8 cellular contexts compared by ENCODE assay signal in the genomic region with DNA sequence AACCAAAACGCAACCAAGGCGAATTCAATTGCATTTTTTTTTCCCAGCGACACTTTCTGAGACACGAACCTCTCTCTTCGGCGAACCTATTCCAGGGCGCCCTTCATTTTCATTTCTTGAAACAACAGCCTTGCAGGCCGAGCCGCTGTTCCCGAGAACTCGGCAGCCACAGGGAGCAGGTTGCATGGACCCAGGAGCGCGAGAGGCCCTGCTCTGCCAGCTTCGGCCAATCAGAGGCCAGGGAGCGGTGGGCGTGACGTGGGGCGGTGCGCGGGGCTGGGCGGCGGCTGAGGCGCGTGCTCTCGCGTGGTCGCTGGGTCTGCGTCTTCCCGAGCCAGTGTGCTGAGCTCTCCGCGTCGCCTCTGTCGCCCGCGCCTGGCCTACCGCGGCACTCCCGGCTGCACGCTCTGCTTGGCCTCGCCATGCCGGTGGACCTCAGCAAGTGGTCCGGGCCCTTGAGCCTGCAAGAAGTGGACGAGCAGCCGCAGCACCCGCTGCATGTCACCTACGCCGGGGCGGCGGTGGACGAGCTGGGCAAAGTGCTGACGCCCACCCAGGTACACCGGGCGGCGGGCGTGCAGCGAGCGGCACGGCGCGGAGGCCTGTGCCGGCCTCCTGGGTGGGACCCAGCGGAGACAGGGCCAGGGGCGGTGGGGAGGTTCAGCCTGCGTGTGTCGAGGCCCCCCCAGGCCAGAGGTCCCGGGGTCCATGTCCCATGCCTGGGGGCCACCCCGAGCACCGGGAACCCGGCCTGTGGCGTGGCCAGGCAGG. TPM values are rescaled to one million over a fixed set of nuclear protein-coding genes. Genes with fewer than 3 reads are reported as not detected.
A peak's percentile ranks its signal among the peaks of the same experiment; 100 is the strongest.
DNase-seq lines count a peak whose midpoint lies in the region; ATAC-seq, FAIRE-seq and TF ChIP-seq lines count a peak whose summit lies in the region.

A gene (plus strand): TSS at position 337 of the 771 bp plus-strand sequence. CDS start 86 bp downstream, at position 423.

- no peaks in the 10 kb centered on the region for H3K27me3 ChIP-seq in esophagus muscularis mucosa

- 1% methylated on average over 15 of the region's 70 CpGs for WGBS in esophagus muscularis mucosa

- H3K36me3 Mint-ChIP-seq in activated T-cell treated with anti-CD3 and anti-CD28 coated beads, Interleukin-2, amount 50 U/mL, for 72 hours (ENCODE audit: insufficient read depth in 2 of 2), result peaks cover 5 to 6% of the 10 kb centered on the region in 2 donors

- peak; percentile 58 for TF ChIP-seq POLR2A in esophagus muscularis mucosa (IDR thresholded peaks at IDR 0.05; ENCODE audit: low read depth)

- H3K27ac ChIP-seq in esophagus muscularis mucosa (replicated peaks in 1 of 4), result peak within 1 kb of the TSS; percentile 86 to 95 (median 94)

- H3K4me1 ChIP-seq in esophagus muscularis mucosa, result peaks cover 19 to 56% (median 44%) of the 10 kb centered on the region in 4 donors

- H3K27ac Mint-ChIP-seq in activated T-cell treated with anti-CD3 and anti-CD28 coated beads, Interleukin-2, amount 50 U/mL, for 72 hours, result peak within 1 kb of the TSS; percentile 94

- no peak for TF ChIP-seq EP300 in esophagus muscularis mucosa (IDR thresholded peaks at IDR 0.05)

- DNase-seq in DMS53 treated with DMSO at 0.1 percent for 48 hours (lab: John Stamatoyannopoulos, UW; ENCODE audit: unreplicated experiment) (peak; percentile 94), RCC 7860 (ENCODE audit: low spot score) (peak; percentile 77), esophagus muscularis mucosa (ENCODE audit: extremely low spot score) (peak; percentile 98), myocyte (ENCODE audit: low read depth) (peak; percentile 95)
- DNase-seq in Jurkat, Clone E6-1 (ENCODE audit: low read depth, low spot score), result peak; percentile 83
- peak; percentile 96 for DNase-seq in activated T-cell treated with anti-CD3 and anti-CD28 coated beads, Interleukin-2, amount 50 U/mL, for 72 hours
- DNase-seq in stimulated activated CD8-positive, alpha-beta memory T cell treated with anti-CD3 and anti-CD28 coated beads, Interleukin-7, amount 100 ng/mL, for 4 hours (ENCODE audit: low read depth in 2 of 2), result peak; percentile 86 to 90

- peak in 1 of 3 experiments; percentile 15 for TF ChIP-seq CTCF in esophagus muscularis mucosa (IDR thresholded peaks at IDR 0.05)

- peak within 1 kb of the TSS; percentile 77 for H3K4me3 ChIP-seq in Jurkat, Clone E6-1 (ENCODE audit: low read length)
- peak within 1 kb of the TSS; percentile 88 to 98 (median 91) for H3K4me3 ChIP-seq in esophagus muscularis mucosa

- no peak for FAIRE-seq in RCC 7860 (lab: Jason Lieb, UNC)

- H3K9me3 Mint-ChIP-seq in activated T-cell treated with anti-CD3 and anti-CD28 coated beads, Interleukin-2, amount 50 U/mL, for 72 hours, result peaks cover 0 to 2% of the 10 kb centered on the region in 2 donors

- intact Hi-C loops in esophagus muscularis mucosa (cut with DNase I), result loop anchor here (5.0 kb wide), 1 partner anchor 74 kb away; a partner anchor contains a TSS

- peaks cover 39% of the 10 kb centered on the region for H3K4me1 Mint-ChIP-seq in activated T-cell treated with anti-CD3 and anti-CD28 coated beads, Interleukin-2, amount 50 U/mL, for 72 hours (ENCODE audit: low read depth)

- H3K4me3 Mint-ChIP-seq in activated T-cell treated with anti-CD3 and anti-CD28 coated beads, Interleukin-2, amount 50 U/mL, for 72 hours, result peak within 1 kb of the TSS; percentile 99

- H3K27me3 Mint-ChIP-seq in activated T-cell treated with anti-CD3 and anti-CD28 coated beads, Interleukin-2, amount 50 U/mL, for 72 hours (ENCODE audit: low read depth), result no peaks in the 10 kb centered on the region

- H3K36me3 ChIP-seq in esophagus muscularis mucosa, result peaks cover 21 to 34% (median 30%) of the 10 kb centered on the region in 4 donors

- H3K9me3 ChIP-seq in esophagus muscularis mucosa, result no peaks in the 10 kb centered on the region

- ATAC-seq in GM21619 (IDR thresholded peaks at IDR 0.05; ENCODE audit: unreplicated experiment), result peak; percentile 97
- ATAC-seq in activated T-cell treated with anti-CD3 and anti-CD28 coated beads, Interleukin-2, amount 50 U/mL, for 72 hours (replicated peaks in 1 of 2), result peak; percentile 100

RNA-seq across cellular contexts. Expression of the gene that starts here (rescaled TPM):
- polyA plus RNA-seq in Jurkat, Clone E6-1 (2012; ENCODE audit: insufficient read depth, insufficient read length), result 194 TPM
- 10 to 100 TPM; 93.4 to 99.5 TPM for total RNA-seq in activated T-cell treated with anti-CD3 and anti-CD28 coated beads, Interleukin-2, amount 50 U/mL, for 72 hours
- total RNA-seq in esophagus muscularis mucosa (100 to 1,000 TPM; 233 to 393 (median 327) TPM), myocyte (315 and 316 TPM in 2 replicates)
- 263 TPM for polyA plus RNA-seq in myocyte (2012)

Comparison
In these comparisons a context has a peak if more than half of its experiments do, and no peak if none do; other contexts are left out.
1. Peak in every context shown above with its lines: DNase-seq, ATAC-seq, H3K4me3 ChIP-seq and H3K27ac ChIP-seq.